ENCODE assay signal across 7 cellular contexts in the genomic region with DNA sequence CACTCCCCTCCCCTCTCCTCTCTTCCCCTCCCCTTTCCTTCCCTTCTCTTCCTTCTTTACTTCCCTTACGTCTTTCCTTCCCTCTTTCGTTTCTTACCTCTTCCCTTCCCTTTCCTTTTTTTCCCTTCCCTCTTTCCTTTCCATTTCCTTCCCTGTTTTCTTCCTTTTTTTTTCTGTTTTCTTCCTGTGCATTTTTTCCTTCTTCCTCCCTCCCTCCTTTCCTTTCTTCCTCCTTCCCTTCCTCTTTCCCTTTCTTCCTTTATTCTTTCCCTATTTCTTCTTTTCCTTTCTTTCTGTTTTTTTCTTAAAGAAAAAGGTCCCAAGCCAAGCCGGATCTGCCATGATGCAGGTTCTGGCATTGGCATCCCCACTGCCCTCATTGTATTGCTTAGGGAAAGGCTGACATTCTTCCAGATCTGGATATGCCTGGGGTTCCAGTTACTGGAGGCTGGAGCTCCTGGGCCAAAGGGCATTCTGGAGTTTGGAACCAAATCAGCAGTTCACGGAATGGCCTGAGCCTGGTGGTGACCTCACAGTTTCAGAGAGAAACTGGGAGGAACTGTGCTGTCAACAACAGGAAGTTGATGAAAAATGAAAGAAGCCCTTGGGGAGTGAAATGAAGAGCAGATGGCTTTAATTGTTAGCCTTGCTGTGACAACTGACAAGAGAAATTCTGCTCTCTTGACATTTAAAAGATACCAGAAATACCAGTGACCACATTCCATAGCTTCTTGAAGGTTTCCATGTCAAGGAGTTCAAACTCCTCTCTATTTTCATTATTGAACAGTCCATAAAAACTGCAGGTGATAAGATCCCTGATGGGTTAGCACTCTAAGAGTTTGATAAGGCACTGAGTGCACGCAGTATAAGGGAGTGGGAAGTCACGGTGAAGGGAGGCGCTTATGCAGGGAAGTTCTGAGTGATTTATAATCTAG.
DNase-seq lines count a peak whose midpoint lies in the region; ATAC-seq and TF ChIP-seq lines count a peak whose summit lies in the region.

No MANE protein-coding gene starts in this region.

- no peaks in the 10 kb centered on the region for H3K27me3 ChIP-seq in adrenal gland
- no peaks in the 10 kb centered on the region for H3K27me3 ChIP-seq in CD4-positive, alpha-beta T cell (ENCODE audit: control insufficient read depth, insufficient read depth, low read length)

- TF ChIP-seq POLR2A in adrenal gland (IDR thresholded peaks at IDR 0.05) (no peak), lower leg skin (IDR thresholded peaks at IDR 0.05) (no peak)

- H3K36me3 Mint-ChIP-seq in type B pancreatic cell, result no peaks in the 10 kb centered on the region
- H3K36me3 Mint-ChIP-seq in CD4-positive, alpha-beta T cell (ENCODE audit: low read depth), result no peaks in the 10 kb centered on the region

- CTCF ChIA-PET in CD4-positive, alpha-beta T cell (lab: Charles Lee), result no interaction called here

- H3K9me3 ChIP-seq in adrenal gland (replicated peaks in 1 of 3), result no peaks in the 10 kb centered on the region
- no peaks in the 10 kb centered on the region for H3K9me3 ChIP-seq in CD4-positive, alpha-beta T cell (ENCODE audit: control insufficient read depth, low read length)

- 47 to 57% (median 53%) methylated on average over 7 of the region's 7 CpGs for WGBS in adrenal gland, 4 donors
- 47 to 60% methylated on average over 7 of the region's 7 CpGs for WGBS in lower leg skin, 2 donors

- no peaks in the 10 kb centered on the region for H3K36me3 ChIP-seq in adrenal gland (replicated peaks in 1 of 2)

- no peaks in the 10 kb centered on the region for H3K27me3 Mint-ChIP-seq in type B pancreatic cell
- H3K27me3 Mint-ChIP-seq in CD4-positive, alpha-beta T cell, result no peaks in the 10 kb centered on the region

- peak overlapping the region in 3 of 5 donors; percentile 48 to 78 (median 52) for H3K27ac ChIP-seq in adrenal gland
- H3K27ac ChIP-seq in CD4-positive, alpha-beta T cell (ENCODE audit: low read depth, low read length), result no peak overlapping the region

- H3K9me3 Mint-ChIP-seq in type B pancreatic cell, result peaks cover 5% of the 10 kb centered on the region
- H3K9me3 Mint-ChIP-seq in CD4-positive, alpha-beta T cell, result peaks cover 2% of the 10 kb centered on the region

- H3K4me3 ChIP-seq in adrenal gland, result peak overlapping the region in 1 of 4 donors; percentile 3
- no peak overlapping the region for H3K4me3 ChIP-seq in lower leg skin (ENCODE audit: low read depth, poor library complexity, severe bottlenecking)

- peak overlapping the region; percentile 65 for H3K4me3 Mint-ChIP-seq in type B pancreatic cell
- no peak overlapping the region for H3K4me3 Mint-ChIP-seq in CD4-positive, alpha-beta T cell

- DNase-seq in GM13976 (ENCODE audit: low spot score) (peak; percentile 32), HT-29 (ENCODE audit: low spot score) (peak; percentile 59), adrenal gland (peak; percentile 35 to 82 (median 57)), lower leg skin (ENCODE audit: low spot score in 2 of 2) (peak; percentile 66 to 85), type B pancreatic cell (ENCODE audit: extremely low spot score, unreplicated experiment) (no peak)
- no peak for DNase-seq in CD4-positive, alpha-beta T cell

- in situ Hi-C loops in GM13976 (cut with MboI; ENCODE audit: low sequenced_read_pairs, unreplicated experiment), result loop anchor here (25.0 kb wide), 1 partner anchor 631 kb away; a partner anchor contains a TSS

- peak; percentile 100 for ATAC-seq in GM21526 (IDR thresholded peaks at IDR 0.05; ENCODE audit: low FRiP score, unreplicated experiment)
- no peak for ATAC-seq in CD4-positive, alpha-beta T cell (ENCODE audit: poor library complexity)

- H3K27ac Mint-ChIP-seq in type B pancreatic cell, result peak overlapping the region; percentile 81
- H3K27ac Mint-ChIP-seq in CD4-positive, alpha-beta T cell, result no peak overlapping the region

- peaks cover 0 to 6% of the 10 kb centered on the region in 2 donors for H3K4me1 ChIP-seq in adrenal gland (replicated peaks in 1 of 2)

- TF ChIP-seq CTCF in GM13976 (IDR thresholded peaks at IDR 0.05; ENCODE audit: borderline replicate concordance, control extremely low read depth, extremely low read depth, insufficient read depth, missing control alignments) (no peak), adrenal gland (IDR thresholded peaks at IDR 0.05) (peak in 4 of 6 experiments; percentile 7 to 40 (median 24)), lower leg skin (IDR thresholded peaks at IDR 0.05) (no peak), type B pancreatic cell (conservative IDR thresholded peaks at IDR 0.05) (no peak)
- TF ChIP-seq CTCF in CD4-positive, alpha-beta T cell (IDR thresholded peaks at IDR 0.05), result no peak

- intact Hi-C loops in adrenal gland (cut with DNase I), result no loop called here
- intact Hi-C loops in lower leg skin (cut with DNase I; ENCODE audit: low total_unique reads), result loop anchor here (5.0 kb wide), 1 partner anchor 941 kb away; no protein-coding TSS in a partner anchor
- intact Hi-C loops in CD4-positive, alpha-beta T cell (cut with DNase I, micrococcal nuclease), result no loop called here

- H3K4me1 Mint-ChIP-seq in type B pancreatic cell (ENCODE audit: unreplicated experiment), result peaks cover 22% of the 10 kb centered on the region
- peaks cover 8% of the 10 kb centered on the region for H3K4me1 Mint-ChIP-seq in CD4-positive, alpha-beta T cell (ENCODE audit: low read depth)

- POLR2A ChIA-PET in CD4-positive, alpha-beta T cell (lab: Charles Lee), result no interaction called here

Comparison
In these comparisons a context has a peak if more than half of its experiments do, and no peak if none do; other contexts are left out.
1. DNase-seq: peak in GM13976 (single experiment), HT-29 (single experiment), adrenal gland (7 of 7) and lower leg skin (2 of 2); none in type B pancreatic cell (single experiment) and CD4-positive, alpha-beta T cell (0 of 10).
2. CTCF ChIP-seq: peak in adrenal gland (4 of 6); none in GM13976 (single experiment), lower leg skin (0 of 3), type B pancreatic cell (single experiment) and CD4-positive, alpha-beta T cell (single experiment).